ENCODE assay signal across 11 cellular contexts in genomic region chr20:10863337-10864060, GRCh38.
DNase-seq lines count a peak whose midpoint lies in the region; ATAC-seq and TF ChIP-seq lines count a peak whose summit lies in the region.
"Had no signal": no experiment of that assay in that cellular context is flagged by ENCODE, and none has a peak within 500 bp of the region (broad histone marks: within the 10 kb centered on the region; RNA-seq: fewer than 3 reads in every experiment).

No MANE protein-coding gene starts in this region.

- H3K27ac ChIP-seq in AG04450 (ENCODE audit: low read depth, low read length): peak overlapping the region; percentile 12
- H3K27ac ChIP-seq in esophagus (ENCODE audit: low read depth in 2 of 2, low read length in 1 of 2): peak overlapping the region; percentile 89 to 94
- H3K27ac ChIP-seq: SJCRH30 had no signal

- H3K4me3 ChIP-seq in AG04450 (ENCODE audit: low read depth, low read length): no peak overlapping the region
- no peak overlapping the region for H3K4me3 ChIP-seq in esophagus (ENCODE audit: low read depth in 1 of 2, low read length in 2 of 2)
- H3K4me3 ChIP-seq: SJCRH30 had no signal

- peak; percentile 39 for DNase-seq in AG04450 (ENCODE audit: low read depth, low spot score)
- peak; percentile 79 for DNase-seq in NCI-H446 treated with DMSO at 0.1 percent for 48 hours (lab: John Stamatoyannopoulos, UW)
- DNase-seq in myocyte (ENCODE audit: low read depth): peak; percentile 57
- DNase-seq in glutamatergic neuron: no peak
- no peak for DNase-seq in NCI-H82 treated with DMSO at 0.1 percent for 48 hours (lab: John Stamatoyannopoulos, UW; ENCODE audit: unreplicated experiment)
- no peak for DNase-seq in cortex of kidney (lab: John Stamatoyannopoulos, UW)
- DNase-seq: activated T-cell treated with anti-CD3 and anti-CD28 coated beads, Interleukin-2, amount 50 U/mL, for 4 hours; CD4-positive, CD25-positive, alpha-beta regulatory T cell; SJCRH30 had no signal

- POLR2A ChIA-PET in AG04450 (lab: Yijun Ruan, JAX): interaction anchor here (0.5 to 1.0 kb wide), 3 partner anchors 14 to 199 kb away, joined by 3 to 4 read pairs (median 3); no protein-coding TSS in a partner anchor

- H3K27me3 Mint-ChIP-seq in glutamatergic neuron (ENCODE audit: unreplicated experiment): no peaks in the 10 kb centered on the region

- H3K36me3 ChIP-seq in esophagus (ENCODE audit: control insufficient read depth in 2 of 2, insufficient read depth in 2 of 2, low read length in 1 of 2): no peaks in the 10 kb centered on the region
- H3K36me3 ChIP-seq: SJCRH30 had no signal

- H3K9me3 ChIP-seq in AG04450 (ENCODE audit: control insufficient read depth, insufficient read depth, low read length) (no peaks in the 10 kb centered on the region), esophagus (ENCODE audit: control insufficient read depth in 2 of 2, insufficient read depth in 1 of 2, low read depth in 1 of 2, low read length in 1 of 2) (no peaks in the 10 kb centered on the region)
- H3K9me3 ChIP-seq: SJCRH30 had no signal

- H3K27me3 ChIP-seq in AG04450 (ENCODE audit: control insufficient read depth, insufficient read depth, low read length): no peaks in the 10 kb centered on the region
- no peaks in the 10 kb centered on the region for H3K27me3 ChIP-seq in esophagus (ENCODE audit: control insufficient read depth in 1 of 2, insufficient read depth in 2 of 2, low read length in 2 of 2)
- H3K27me3 ChIP-seq: SJCRH30 had no signal

- CTCF ChIA-PET in AG04450 (lab: Charles Lee): interaction anchor here (1.1 kb wide), 1 partner anchor 189 kb away, joined by 3 read pairs; no protein-coding TSS in a partner anchor

- no peak for TF ChIP-seq CTCF in AG04450 (IDR thresholded peaks at IDR 0.05; ENCODE audit: low read depth, low read length)
- no peak for TF ChIP-seq CTCF in glutamatergic neuron (IDR thresholded peaks at IDR 0.05; ENCODE audit: partially characterized antibody, unreplicated experiment)

- 30 to 42% methylated on average over 6 of the region's 6 CpGs for WGBS in esophagus, 2 donors

- H3K4me3 Mint-ChIP-seq in glutamatergic neuron (ENCODE audit: unreplicated experiment): no peak overlapping the region
- H3K4me3 Mint-ChIP-seq: activated T-cell treated with anti-CD3 and anti-CD28 coated beads, Interleukin-2, amount 50 U/mL, for 4 hours; CD4-positive, CD25-positive, alpha-beta regulatory T cell had no signal

- H3K36me3 Mint-ChIP-seq in glutamatergic neuron (ENCODE audit: unreplicated experiment): no peaks in the 10 kb centered on the region
- H3K36me3 Mint-ChIP-seq: CD4-positive, CD25-positive, alpha-beta regulatory T cell had no signal

- no peaks in the 10 kb centered on the region for H3K4me1 Mint-ChIP-seq in glutamatergic neuron (ENCODE audit: low read depth, unreplicated experiment)
- H3K4me1 Mint-ChIP-seq: CD4-positive, CD25-positive, alpha-beta regulatory T cell had no signal

- no peak for ATAC-seq in HG03025 (IDR thresholded peaks at IDR 0.05; ENCODE audit: low FRiP score, unreplicated experiment)
- ATAC-seq: activated T-cell treated with anti-CD3 and anti-CD28 coated beads, Interleukin-2, amount 50 U/mL, for 4 hours had no signal

- no peaks in the 10 kb centered on the region for H3K9me3 Mint-ChIP-seq in glutamatergic neuron (ENCODE audit: unreplicated experiment)
- H3K9me3 Mint-ChIP-seq: activated T-cell treated with anti-CD3 and anti-CD28 coated beads, Interleukin-2, amount 50 U/mL, for 4 hours had no signal

- peaks cover 0 to 12% of the 10 kb centered on the region in 2 donors for H3K4me1 ChIP-seq in esophagus (ENCODE audit: control insufficient read depth in 2 of 2, insufficient read depth in 2 of 2, low read length in 1 of 2)
- H3K4me1 ChIP-seq: SJCRH30 had no signal

- H3K27ac Mint-ChIP-seq in glutamatergic neuron (ENCODE audit: unreplicated experiment): no peak overlapping the region
- H3K27ac Mint-ChIP-seq: CD4-positive, CD25-positive, alpha-beta regulatory T cell had no signal

Comparison
In these comparisons a context has a peak if more than half of its experiments do, and no peak if none do; other contexts are left out.
1. DNase-seq: peak in AG04450 (single experiment), NCI-H446 treated with DMSO at 0.1 percent for 48 hours (single experiment) and myocyte (single experiment); none in glutamatergic neuron (single experiment), NCI-H82 treated with DMSO at 0.1 percent for 48 hours (single experiment) and cortex of kidney (single experiment).